In the genomic region with DNA sequence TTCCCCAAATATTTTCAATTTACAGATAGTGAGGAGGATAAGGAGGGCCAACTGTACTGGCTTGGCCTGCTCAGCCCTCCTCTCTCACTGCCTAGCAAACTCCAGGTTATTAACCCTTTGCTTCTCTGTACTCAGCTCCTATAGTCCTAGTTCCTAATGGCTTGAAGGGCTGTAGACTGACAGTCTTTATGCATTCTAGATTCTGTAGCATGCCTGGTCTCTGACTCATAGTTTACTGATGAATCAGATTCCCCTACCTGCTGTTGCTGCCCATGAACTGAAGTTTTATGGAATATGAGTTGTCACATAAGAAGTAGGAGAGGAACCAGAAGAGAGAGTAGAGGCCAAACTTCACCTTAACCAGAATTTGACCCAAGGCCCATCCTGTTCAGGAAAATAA, we compare ENCODE assay signal across 1 cellular context.
TF ChIP-seq lines count a peak whose summit lies in the region.

No MANE protein-coding gene starts in this region.

TF ChIP-seq in liver, 16 proteins besides CTCF, POLR2A, EP300 and RAD21 (continued from another document):
- TF ChIP-seq, protein P1, sequence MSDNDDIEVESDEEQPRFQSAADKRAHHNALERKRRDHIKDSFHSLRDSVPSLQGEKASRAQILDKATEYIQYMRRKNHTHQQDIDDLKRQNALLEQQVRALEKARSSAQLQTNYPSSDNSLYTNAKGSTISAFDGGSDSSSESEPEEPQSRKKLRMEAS (IDR thresholded peaks at IDR 0.05), result no peak
